In genomic region chr1:78091215-78091813, GRCh38 we compare ENCODE assay signal across 1 cellular context.
TF ChIP-seq lines count a peak whose summit lies in the region.

No MANE protein-coding gene starts in this region.

TF ChIP-seq in H1, 55 proteins besides CTCF, POLR2A, EP300 and RAD21:
- TF ChIP-seq YY1 (IDR thresholded peaks at IDR 0.05; ENCODE audit: low read depth, low read length), result 0 out of 2 replicates have a peak, but pooled peaks have one; percentile 16
- TF ChIP-seq BCL11A (IDR thresholded peaks at IDR 0.05; ENCODE audit: low read depth in 2 of 2, low read length in 2 of 2), result no peak
